11 cellular contexts compared by ENCODE assay signal in the genomic region with DNA sequence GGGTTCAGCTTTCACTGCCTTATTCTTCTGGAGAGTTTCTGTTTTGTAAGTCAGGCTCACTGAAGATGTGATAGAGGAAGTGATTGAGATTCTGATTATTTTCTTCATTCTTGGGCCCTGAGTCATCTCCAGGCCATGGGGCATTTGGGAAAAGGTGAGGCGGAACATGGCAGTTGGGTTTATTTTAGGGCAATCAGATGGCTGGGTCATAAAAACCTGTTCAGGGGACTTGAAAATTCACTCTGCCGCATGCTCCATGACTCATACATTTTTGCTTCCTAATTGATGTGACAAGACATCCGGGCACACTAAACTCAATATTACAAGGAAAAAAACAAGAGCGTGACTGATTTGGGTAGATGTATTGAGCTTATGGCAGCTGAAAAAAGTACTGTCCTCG.
DNase-seq lines count a peak whose midpoint lies in the region; ATAC-seq and TF ChIP-seq lines count a peak whose summit lies in the region.
"Had no signal": no experiment of that assay in that cellular context is flagged by ENCODE, and none has a peak within 500 bp of the region (broad histone marks: within the 10 kb centered on the region; RNA-seq: fewer than 3 reads in every experiment).

No MANE protein-coding gene starts in this region.

- no peaks in the 10 kb centered on the region for H3K9me3 ChIP-seq in RWPE2 (ENCODE audit: severe bottlenecking)
- H3K9me3 ChIP-seq: suprapubic skin had no signal

- no peak overlapping the region for H3K4me3 ChIP-seq in RWPE2 (ENCODE audit: severe bottlenecking)
- H3K4me3 ChIP-seq: suprapubic skin had no signal

- H3K36me3 ChIP-seq in RWPE2 (ENCODE audit: low read depth): no peaks in the 10 kb centered on the region
- H3K36me3 ChIP-seq: suprapubic skin had no signal

- ATAC-seq in RWPE2 (ENCODE audit: low read depth): peak; percentile 64
- ATAC-seq in GM18858 (IDR thresholded peaks at IDR 0.05; ENCODE audit: unreplicated experiment): no peak
- no peak for ATAC-seq in GM21515 (IDR thresholded peaks at IDR 0.05; ENCODE audit: unreplicated experiment)
- ATAC-seq in GM21526 (IDR thresholded peaks at IDR 0.05; ENCODE audit: low FRiP score, unreplicated experiment): no peak
- no peak for ATAC-seq in Right ventricle myocardium superior (ENCODE audit: poor library complexity)

- H3K27ac ChIP-seq in RWPE2 (ENCODE audit: poor library complexity, severe bottlenecking): peak overlapping the region; percentile 79
- H3K27ac ChIP-seq: suprapubic skin had no signal

- no peak for TF ChIP-seq CTCF in RWPE2 (IDR thresholded peaks at IDR 0.05; ENCODE audit: poor library complexity, severe bottlenecking)

- intact Hi-C loops in Right ventricle myocardium superior (cut with DNase I): no loop called here

- peaks cover 38% of the 10 kb centered on the region for H3K4me1 ChIP-seq in RWPE2 (ENCODE audit: insufficient read depth, poor library complexity, severe bottlenecking)

- H3K27me3 ChIP-seq in RWPE2 (ENCODE audit: insufficient read depth, poor library complexity, severe bottlenecking): no peaks in the 10 kb centered on the region
- H3K27me3 ChIP-seq: suprapubic skin had no signal

- peak; percentile 90 for DNase-seq in H4 (ENCODE audit: low spot score)
- no peak for DNase-seq in RWPE2 (ENCODE audit: low spot score)
- peak; percentile 36 for DNase-seq in fibroblast of gingiva (ENCODE audit: low read depth)
- DNase-seq in renal cortical epithelial cell (ENCODE audit: low read depth): peak; percentile 98
- no peak for DNase-seq in Right ventricle myocardium superior
- DNase-seq: GDM1, NCI-H345 had no signal

Comparison
In these comparisons a context has a peak if more than half of its experiments do, and no peak if none do; other contexts are left out.
1. DNase-seq: peak in H4 (single experiment), fibroblast of gingiva (single experiment) and renal cortical epithelial cell (single experiment); none in RWPE2 (single experiment) and Right ventricle myocardium superior (single experiment).